In genomic region chr2:217362710-217363109, GRCh38 we compare ENCODE assay signal across 1 cellular context.
A peak's percentile ranks its signal among the peaks of the same experiment; 100 is the strongest.
TF ChIP-seq lines count a peak whose summit lies in the region.

No MANE protein-coding gene starts in this region.

TF ChIP-seq in K562, 482 proteins besides CTCF, POLR2A, EP300 and RAD21 (continued from another document):
- no peak for TF ChIP-seq CREB5 (CRISPR knock-in tag; IDR thresholded peaks at IDR 0.05)
- peak; percentile 64 for TF ChIP-seq KLF16 (IDR thresholded peaks at IDR 0.05)
- TF ChIP-seq EP400 (IDR thresholded peaks at IDR 0.05), result no peak
- peak; percentile 71 for TF ChIP-seq ELF4 (CRISPR knock-in tag; IDR thresholded peaks at IDR 0.05)
- no peak for TF ChIP-seq ZNF778 (CRISPR knock-in tag; IDR thresholded peaks at IDR 0.05)
- no peak for TF ChIP-seq NBN (IDR thresholded peaks at IDR 0.05; ENCODE audit: low read depth)
- no peak for TF ChIP-seq SRSF3 (IDR thresholded peaks at IDR 0.05; ENCODE audit: insufficient read depth, low read length)
- no peak for TF ChIP-seq ZNF12 (CRISPR knock-in tag; IDR thresholded peaks at IDR 0.05)
- no peak for TF ChIP-seq STAG1 (CRISPR knock-in tag; IDR thresholded peaks at IDR 0.05; ENCODE audit: borderline replicate concordance)
- TF ChIP-seq KLF6 (CRISPR knock-in tag; IDR thresholded peaks at IDR 0.05; ENCODE audit: borderline replicate concordance), result no peak
- TF ChIP-seq TBL1XR1 (IDR thresholded peaks at IDR 0.05; ENCODE audit: low read length in 2 of 2), result peak in 1 of 2 experiments; percentile 35; a peak in 1 of 4 replicates
- TF ChIP-seq SMARCE1 (IDR thresholded peaks at IDR 0.05), result peak; percentile 79; the same call in 1 of the 2 replicates
- TF ChIP-seq, protein P1, sequence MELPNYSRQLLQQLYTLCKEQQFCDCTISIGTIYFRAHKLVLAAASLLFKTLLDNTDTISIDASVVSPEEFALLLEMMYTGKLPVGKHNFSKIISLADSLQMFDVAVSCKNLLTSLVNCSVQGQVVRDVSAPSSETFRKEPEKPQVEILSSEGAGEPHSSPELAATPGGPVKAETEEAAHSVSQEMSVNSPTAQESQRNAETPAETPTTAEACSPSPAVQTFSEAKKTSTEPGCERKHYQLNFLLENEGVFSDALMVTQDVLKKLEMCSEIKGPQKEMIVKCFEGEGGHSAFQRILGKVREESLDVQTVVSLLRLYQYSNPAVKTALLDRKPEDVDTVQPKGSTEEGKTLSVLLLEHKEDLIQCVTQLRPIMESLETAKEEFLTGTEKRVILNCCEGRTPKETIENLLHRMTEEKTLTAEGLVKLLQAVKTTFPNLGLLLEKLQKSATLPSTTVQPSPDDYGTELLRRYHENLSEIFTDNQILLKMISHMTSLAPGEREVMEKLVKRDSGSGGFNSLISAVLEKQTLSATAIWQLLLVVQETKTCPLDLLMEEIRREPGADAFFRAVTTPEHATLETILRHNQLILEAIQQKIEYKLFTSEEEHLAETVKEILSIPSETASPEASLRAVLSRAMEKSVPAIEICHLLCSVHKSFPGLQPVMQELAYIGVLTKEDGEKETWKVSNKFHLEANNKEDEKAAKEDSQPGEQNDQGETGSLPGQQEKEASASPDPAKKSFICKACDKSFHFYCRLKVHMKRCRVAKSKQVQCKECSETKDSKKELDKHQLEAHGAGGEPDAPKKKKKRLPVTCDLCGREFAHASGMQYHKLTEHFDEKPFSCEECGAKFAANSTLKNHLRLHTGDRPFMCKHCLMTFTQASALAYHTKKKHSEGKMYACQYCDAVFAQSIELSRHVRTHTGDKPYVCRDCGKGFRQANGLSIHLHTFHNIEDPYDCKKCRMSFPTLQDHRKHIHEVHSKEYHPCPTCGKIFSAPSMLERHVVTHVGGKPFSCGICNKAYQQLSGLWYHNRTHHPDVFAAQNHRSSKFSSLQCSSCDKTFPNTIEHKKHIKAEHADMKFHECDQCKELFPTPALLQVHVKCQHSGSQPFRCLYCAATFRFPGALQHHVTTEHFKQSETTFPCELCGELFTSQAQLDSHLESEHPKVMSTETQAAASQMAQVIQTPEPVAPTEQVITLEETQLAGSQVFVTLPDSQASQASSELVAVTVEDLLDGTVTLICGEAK (IDR thresholded peaks at IDR 0.05), result no peak
- TF ChIP-seq, protein P1 (CRISPR knock-in tag; IDR thresholded peaks at IDR 0.05), result no peak
- TF ChIP-seq CREB3 (tag; conservative IDR thresholded peaks at IDR 0.05; ENCODE audit: low read depth), result no peak
- TF ChIP-seq FOSL1 (tag; conservative IDR thresholded peaks at IDR 0.05), result peak; percentile 68
- TF ChIP-seq, protein P2, sequence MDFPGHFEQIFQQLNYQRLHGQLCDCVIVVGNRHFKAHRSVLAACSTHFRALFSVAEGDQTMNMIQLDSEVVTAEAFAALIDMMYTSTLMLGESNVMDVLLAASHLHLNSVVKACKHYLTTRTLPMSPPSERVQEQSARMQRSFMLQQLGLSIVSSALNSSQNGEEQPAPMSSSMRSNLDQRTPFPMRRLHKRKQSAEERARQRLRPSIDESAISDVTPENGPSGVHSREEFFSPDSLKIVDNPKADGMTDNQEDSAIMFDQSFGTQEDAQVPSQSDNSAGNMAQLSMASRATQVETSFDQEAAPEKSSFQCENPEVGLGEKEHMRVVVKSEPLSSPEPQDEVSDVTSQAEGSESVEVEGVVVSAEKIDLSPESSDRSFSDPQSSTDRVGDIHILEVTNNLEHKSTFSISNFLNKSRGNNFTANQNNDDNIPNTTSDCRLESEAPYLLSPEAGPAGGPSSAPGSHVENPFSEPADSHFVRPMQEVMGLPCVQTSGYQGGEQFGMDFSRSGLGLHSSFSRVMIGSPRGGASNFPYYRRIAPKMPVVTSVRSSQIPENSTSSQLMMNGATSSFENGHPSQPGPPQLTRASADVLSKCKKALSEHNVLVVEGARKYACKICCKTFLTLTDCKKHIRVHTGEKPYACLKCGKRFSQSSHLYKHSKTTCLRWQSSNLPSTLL (IDR thresholded peaks at IDR 0.05), result no peak
- TF ChIP-seq, protein P3, sequence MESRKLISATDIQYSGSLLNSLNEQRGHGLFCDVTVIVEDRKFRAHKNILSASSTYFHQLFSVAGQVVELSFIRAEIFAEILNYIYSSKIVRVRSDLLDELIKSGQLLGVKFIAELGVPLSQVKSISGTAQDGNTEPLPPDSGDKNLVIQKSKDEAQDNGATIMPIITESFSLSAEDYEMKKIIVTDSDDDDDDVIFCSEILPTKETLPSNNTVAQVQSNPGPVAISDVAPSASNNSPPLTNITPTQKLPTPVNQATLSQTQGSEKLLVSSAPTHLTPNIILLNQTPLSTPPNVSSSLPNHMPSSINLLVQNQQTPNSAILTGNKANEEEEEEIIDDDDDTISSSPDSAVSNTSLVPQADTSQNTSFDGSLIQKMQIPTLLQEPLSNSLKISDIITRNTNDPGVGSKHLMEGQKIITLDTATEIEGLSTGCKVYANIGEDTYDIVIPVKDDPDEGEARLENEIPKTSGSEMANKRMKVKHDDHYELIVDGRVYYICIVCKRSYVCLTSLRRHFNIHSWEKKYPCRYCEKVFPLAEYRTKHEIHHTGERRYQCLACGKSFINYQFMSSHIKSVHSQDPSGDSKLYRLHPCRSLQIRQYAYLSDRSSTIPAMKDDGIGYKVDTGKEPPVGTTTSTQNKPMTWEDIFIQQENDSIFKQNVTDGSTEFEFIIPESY (CRISPR knock-in tag; IDR thresholded peaks at IDR 0.05), result no peak
- TF ChIP-seq PTBP1 (IDR thresholded peaks at IDR 0.05; ENCODE audit: low read depth, low read length), result no peak
- no peak for TF ChIP-seq ETV5 (CRISPR knock-in tag; IDR thresholded peaks at IDR 0.05; ENCODE audit: low read depth)
- TF ChIP-seq ZNF644 (tag; IDR thresholded peaks at IDR 0.05; ENCODE audit: low read depth), result 0 out of 2 replicates have a peak, but pooled peaks have one; percentile 60
- TF ChIP-seq GATAD2B (IDR thresholded peaks at IDR 0.05; ENCODE audit: borderline replicate concordance), result no peak
- TF ChIP-seq, protein P4, sequence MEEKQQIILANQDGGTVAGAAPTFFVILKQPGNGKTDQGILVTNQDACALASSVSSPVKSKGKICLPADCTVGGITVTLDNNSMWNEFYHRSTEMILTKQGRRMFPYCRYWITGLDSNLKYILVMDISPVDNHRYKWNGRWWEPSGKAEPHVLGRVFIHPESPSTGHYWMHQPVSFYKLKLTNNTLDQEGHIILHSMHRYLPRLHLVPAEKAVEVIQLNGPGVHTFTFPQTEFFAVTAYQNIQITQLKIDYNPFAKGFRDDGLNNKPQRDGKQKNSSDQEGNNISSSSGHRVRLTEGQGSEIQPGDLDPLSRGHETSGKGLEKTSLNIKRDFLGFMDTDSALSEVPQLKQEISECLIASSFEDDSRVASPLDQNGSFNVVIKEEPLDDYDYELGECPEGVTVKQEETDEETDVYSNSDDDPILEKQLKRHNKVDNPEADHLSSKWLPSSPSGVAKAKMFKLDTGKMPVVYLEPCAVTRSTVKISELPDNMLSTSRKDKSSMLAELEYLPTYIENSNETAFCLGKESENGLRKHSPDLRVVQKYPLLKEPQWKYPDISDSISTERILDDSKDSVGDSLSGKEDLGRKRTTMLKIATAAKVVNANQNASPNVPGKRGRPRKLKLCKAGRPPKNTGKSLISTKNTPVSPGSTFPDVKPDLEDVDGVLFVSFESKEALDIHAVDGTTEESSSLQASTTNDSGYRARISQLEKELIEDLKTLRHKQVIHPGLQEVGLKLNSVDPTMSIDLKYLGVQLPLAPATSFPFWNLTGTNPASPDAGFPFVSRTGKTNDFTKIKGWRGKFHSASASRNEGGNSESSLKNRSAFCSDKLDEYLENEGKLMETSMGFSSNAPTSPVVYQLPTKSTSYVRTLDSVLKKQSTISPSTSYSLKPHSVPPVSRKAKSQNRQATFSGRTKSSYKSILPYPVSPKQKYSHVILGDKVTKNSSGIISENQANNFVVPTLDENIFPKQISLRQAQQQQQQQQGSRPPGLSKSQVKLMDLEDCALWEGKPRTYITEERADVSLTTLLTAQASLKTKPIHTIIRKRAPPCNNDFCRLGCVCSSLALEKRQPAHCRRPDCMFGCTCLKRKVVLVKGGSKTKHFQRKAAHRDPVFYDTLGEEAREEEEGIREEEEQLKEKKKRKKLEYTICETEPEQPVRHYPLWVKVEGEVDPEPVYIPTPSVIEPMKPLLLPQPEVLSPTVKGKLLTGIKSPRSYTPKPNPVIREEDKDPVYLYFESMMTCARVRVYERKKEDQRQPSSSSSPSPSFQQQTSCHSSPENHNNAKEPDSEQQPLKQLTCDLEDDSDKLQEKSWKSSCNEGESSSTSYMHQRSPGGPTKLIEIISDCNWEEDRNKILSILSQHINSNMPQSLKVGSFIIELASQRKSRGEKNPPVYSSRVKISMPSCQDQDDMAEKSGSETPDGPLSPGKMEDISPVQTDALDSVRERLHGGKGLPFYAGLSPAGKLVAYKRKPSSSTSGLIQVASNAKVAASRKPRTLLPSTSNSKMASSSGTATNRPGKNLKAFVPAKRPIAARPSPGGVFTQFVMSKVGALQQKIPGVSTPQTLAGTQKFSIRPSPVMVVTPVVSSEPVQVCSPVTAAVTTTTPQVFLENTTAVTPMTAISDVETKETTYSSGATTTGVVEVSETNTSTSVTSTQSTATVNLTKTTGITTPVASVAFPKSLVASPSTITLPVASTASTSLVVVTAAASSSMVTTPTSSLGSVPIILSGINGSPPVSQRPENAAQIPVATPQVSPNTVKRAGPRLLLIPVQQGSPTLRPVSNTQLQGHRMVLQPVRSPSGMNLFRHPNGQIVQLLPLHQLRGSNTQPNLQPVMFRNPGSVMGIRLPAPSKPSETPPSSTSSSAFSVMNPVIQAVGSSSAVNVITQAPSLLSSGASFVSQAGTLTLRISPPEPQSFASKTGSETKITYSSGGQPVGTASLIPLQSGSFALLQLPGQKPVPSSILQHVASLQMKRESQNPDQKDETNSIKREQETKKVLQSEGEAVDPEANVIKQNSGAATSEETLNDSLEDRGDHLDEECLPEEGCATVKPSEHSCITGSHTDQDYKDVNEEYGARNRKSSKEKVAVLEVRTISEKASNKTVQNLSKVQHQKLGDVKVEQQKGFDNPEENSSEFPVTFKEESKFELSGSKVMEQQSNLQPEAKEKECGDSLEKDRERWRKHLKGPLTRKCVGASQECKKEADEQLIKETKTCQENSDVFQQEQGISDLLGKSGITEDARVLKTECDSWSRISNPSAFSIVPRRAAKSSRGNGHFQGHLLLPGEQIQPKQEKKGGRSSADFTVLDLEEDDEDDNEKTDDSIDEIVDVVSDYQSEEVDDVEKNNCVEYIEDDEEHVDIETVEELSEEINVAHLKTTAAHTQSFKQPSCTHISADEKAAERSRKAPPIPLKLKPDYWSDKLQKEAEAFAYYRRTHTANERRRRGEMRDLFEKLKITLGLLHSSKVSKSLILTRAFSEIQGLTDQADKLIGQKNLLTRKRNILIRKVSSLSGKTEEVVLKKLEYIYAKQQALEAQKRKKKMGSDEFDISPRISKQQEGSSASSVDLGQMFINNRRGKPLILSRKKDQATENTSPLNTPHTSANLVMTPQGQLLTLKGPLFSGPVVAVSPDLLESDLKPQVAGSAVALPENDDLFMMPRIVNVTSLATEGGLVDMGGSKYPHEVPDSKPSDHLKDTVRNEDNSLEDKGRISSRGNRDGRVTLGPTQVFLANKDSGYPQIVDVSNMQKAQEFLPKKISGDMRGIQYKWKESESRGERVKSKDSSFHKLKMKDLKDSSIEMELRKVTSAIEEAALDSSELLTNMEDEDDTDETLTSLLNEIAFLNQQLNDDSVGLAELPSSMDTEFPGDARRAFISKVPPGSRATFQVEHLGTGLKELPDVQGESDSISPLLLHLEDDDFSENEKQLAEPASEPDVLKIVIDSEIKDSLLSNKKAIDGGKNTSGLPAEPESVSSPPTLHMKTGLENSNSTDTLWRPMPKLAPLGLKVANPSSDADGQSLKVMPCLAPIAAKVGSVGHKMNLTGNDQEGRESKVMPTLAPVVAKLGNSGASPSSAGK (IDR thresholded peaks at IDR 0.05), result no peak
- TF ChIP-seq PHF8 (IDR thresholded peaks at IDR 0.05; ENCODE audit: borderline replicate concordance, low read length), result no peak
- peak; percentile 48; the same call in 1 of the 2 replicates for TF ChIP-seq ZBTB17 (CRISPR knock-in tag; IDR thresholded peaks at IDR 0.05)
